In genomic region chr1:224358288-224358687, GRCh38 we compare ENCODE assay signal across 9 cellular contexts. TPM values are rescaled to one million over a fixed set of nuclear protein-coding genes. Genes with fewer than 3 reads are reported as not detected.
DNase-seq lines count a peak whose midpoint lies in the region; TF ChIP-seq lines count a peak whose summit lies in the region.
"Had no signal": no experiment of that assay in that cellular context is flagged by ENCODE, and none has a peak within 500 bp of the region (broad histone marks: within the 10 kb centered on the region; RNA-seq: fewer than 3 reads in every experiment).

No MANE protein-coding gene starts in this region.

- H3K36me3 ChIP-seq in HUES48 (ENCODE audit: control insufficient read depth, insufficient read depth, low read length): peaks cover 8% of the 10 kb centered on the region

- POLR2A ChIA-PET in AG04449 (lab: Yijun Ruan, JAX): no interaction called here

- peak overlapping the region; percentile 85 to 93 (median 90) for H3K4me3 Mint-ChIP-seq in brain

- H3K4me1 ChIP-seq in HUES48 (ENCODE audit: control insufficient read depth, insufficient read depth, low read length): peaks cover 20% of the 10 kb centered on the region

- H3K9me3 ChIP-seq in HUES48 (ENCODE audit: control insufficient read depth, insufficient read depth, low read length): no peaks in the 10 kb centered on the region

- TF ChIP-seq CTCF in AG04449 (IDR thresholded peaks at IDR 0.05; ENCODE audit: insufficient read depth, low read length, missing control alignments) (no peak), brain (conservative IDR thresholded peaks at IDR 0.05) (no peak)

- peaks cover 31% of the 10 kb centered on the region for H3K4me1 Mint-ChIP-seq in brain

- H3K27ac Mint-ChIP-seq in brain: peak overlapping the region in 4 of 5 experiments; percentile 82 to 91 (median 89)

- CTCF ChIA-PET in AG04449 (lab: Yijun Ruan, JAX): interaction anchor here (1.4 to 1.7 kb wide), 2 partner anchors 24 to 99 kb away, joined by 7 to 8 read pairs; no protein-coding TSS in a partner anchor

- H3K9ac ChIP-seq in HUES48 (ENCODE audit: low read depth, low read length): no peak overlapping the region

- no peak for DNase-seq in AG04449 (ENCODE audit: low read depth, low spot score)
- peak; percentile 3 for DNase-seq in midbrain (lab: John Stamatoyannopoulos, UW)
- no peak for DNase-seq in NCI-H69 (lab: John Stamatoyannopoulos, UW)
- no peak for DNase-seq in HCEC 1CT
- DNase-seq in SK-N-DZ (ENCODE audit: low spot score): no peak
- DNase-seq in NCI-H1694 (lab: John Stamatoyannopoulos, UW): no peak
- DNase-seq: cerebellar nuclear complex had no signal

- H3K27me3 ChIP-seq in HUES48 (ENCODE audit: control insufficient read depth, insufficient read depth, low read length): no peaks in the 10 kb centered on the region

- H3K4me3 ChIP-seq in AG04449 (ENCODE audit: low read depth, low read length): peak overlapping the region; percentile 89
- H3K4me3 ChIP-seq in HUES48 (ENCODE audit: low read depth, low read length): peak overlapping the region; percentile 93

- peaks cover 3 to 13% (median 6%) of the 10 kb centered on the region in 5 experiments for H3K9me3 Mint-ChIP-seq in brain

- peaks cover 38% of the 10 kb centered on the region for H3K36me3 Mint-ChIP-seq in brain

- H3K27me3 Mint-ChIP-seq in brain: no peaks in the 10 kb centered on the region

- H3K27ac ChIP-seq in HUES48 (ENCODE audit: low read depth, low read length): no peak overlapping the region

RNA-seq across cellular contexts. Expression of gene CNIH4, which starts 1.6 kb away (rescaled TPM):
- 33.5 TPM for polyA plus RNA-seq in brain (ENCODE audit: insufficient read depth, low read depth, low replicate concordance)
- polyA plus RNA-seq in SK-N-DZ (2014; cell fraction: cytosol; rRNA removed): 60.8 and 89.4 TPM in 2 replicates
- polyA plus RNA-seq in SK-N-DZ (2014; cell fraction: nucleus; rRNA removed): 47.2 and 53.1 TPM in 2 replicates

RNA-seq across cellular contexts. Expression of gene NVL, which starts 28.3 kb away (rescaled TPM):
- polyA plus RNA-seq in brain (ENCODE audit: insufficient read depth, low read depth, low replicate concordance): 19.1 TPM
- polyA plus RNA-seq in SK-N-DZ (2014; cell fraction: cytosol; rRNA removed): 42.3 and 55.6 TPM in 2 replicates
- polyA plus RNA-seq in SK-N-DZ (2014; cell fraction: nucleus; rRNA removed): 47.2 and 54.0 TPM in 2 replicates
